In genomic region chr17:78358538-78359215, GRCh38 we compare ENCODE assay signal across 8 cellular contexts. TPM values are rescaled to one million over a fixed set of nuclear protein-coding genes. Genes with fewer than 3 reads are reported as not detected.
DNase-seq lines count a peak whose midpoint lies in the region; ATAC-seq and TF ChIP-seq lines count a peak whose summit lies in the region.

No MANE protein-coding gene starts in this region.

- TF ChIP-seq CTCF in Caco-2 (IDR thresholded peaks at IDR 0.05; ENCODE audit: insufficient read depth in 1 of 2, low read depth in 1 of 2, low read length in 1 of 2, severe bottlenecking in 1 of 2, unreplicated experiment in 1 of 2) = no peak
- no peak for TF ChIP-seq CTCF in PC-9 (conservative IDR thresholded peaks at IDR 0.05)

- H3K36me3 Mint-ChIP-seq in Caco-2 (ENCODE audit: insufficient read depth, unreplicated experiment) = peaks cover 48% of the 10 kb centered on the region
- peaks cover 49% of the 10 kb centered on the region for H3K36me3 Mint-ChIP-seq in effector memory CD8-positive, alpha-beta T cell (ENCODE audit: insufficient read depth)
- peaks cover 0 to 41% (median 12%) of the 10 kb centered on the region in 5 donors for H3K36me3 Mint-ChIP-seq in naive thymus-derived CD4-positive, alpha-beta T cell

- DNase-seq in Caco-2 (no peak), PC-9 (no peak), LoVo (ENCODE audit: low spot score) (no peak), DMS153 treated with DMSO at 0.1 percent for 48 hours (lab: John Stamatoyannopoulos, UW; ENCODE audit: unreplicated experiment) (no peak), putamen (ENCODE audit: low spot score) (no peak)
- peak in 1 of 3 experiments; percentile 18 for DNase-seq in effector memory CD8-positive, alpha-beta T cell
- DNase-seq in naive thymus-derived CD4-positive, alpha-beta T cell = peak in 6 of 9 donors; percentile 20 to 51 (median 42)

- H4K20me1 ChIP-seq in PC-9 (ENCODE audit: insufficient read depth) = peaks cover 22% of the 10 kb centered on the region

- no peaks in the 10 kb centered on the region; the same call in 1 of the 2 replicates for H3K36me3 ChIP-seq in Caco-2 (ENCODE audit: control insufficient read depth, insufficient read depth, low read length)
- no peaks in the 10 kb centered on the region; the same call in 1 of the 2 replicates for H3K36me3 ChIP-seq in PC-9 (ENCODE audit: low read depth)
- peaks cover 0 to 28% (median 20%) of the 10 kb centered on the region in 3 experiments for H3K36me3 ChIP-seq in naive thymus-derived CD4-positive, alpha-beta T cell (ENCODE audit: control insufficient read depth in 2 of 3, insufficient read depth in 3 of 3, low read length in 3 of 3)

- peaks cover 22% of the 10 kb centered on the region; the same call in 1 of the 2 replicates for H3F3A ChIP-seq in PC-9 (ENCODE audit: insufficient read depth, low read depth)

- no peak overlapping the region for H3K27ac Mint-ChIP-seq in Caco-2 (ENCODE audit: unreplicated experiment)
- peak overlapping the region; percentile 96 to 100 for H3K27ac Mint-ChIP-seq in effector memory CD8-positive, alpha-beta T cell
- H3K27ac Mint-ChIP-seq in naive thymus-derived CD4-positive, alpha-beta T cell = peak overlapping the region; percentile 89 to 99 (median 93)

- H3K9me3 Mint-ChIP-seq in Caco-2 (ENCODE audit: unreplicated experiment) = no peaks in the 10 kb centered on the region
- no peaks in the 10 kb centered on the region for H3K9me3 Mint-ChIP-seq in effector memory CD8-positive, alpha-beta T cell
- no peaks in the 10 kb centered on the region for H3K9me3 Mint-ChIP-seq in naive thymus-derived CD4-positive, alpha-beta T cell

- POLR2A ChIA-PET in Caco-2 (lab: Charles Lee) = interaction anchor here (0.9 kb wide), 1 partner anchor 63 kb away, joined by 7 read pairs; no protein-coding TSS in a partner anchor
- POLR2A ChIA-PET in PC-9 (lab: Charles Lee; ENCODE audit: unreplicated experiment) = no interaction called here
- POLR2A ChIA-PET in naive thymus-derived CD4-positive, alpha-beta T cell (lab: Charles Lee) = interaction anchor here (0.6 to 1.6 kb wide), 10 partner anchors 20 to 232 kb away, joined by 3 to 6 read pairs (median 3); partner anchors contain the start of gene PGS1

- no peaks in the 10 kb centered on the region for H3K27me3 Mint-ChIP-seq in Caco-2 (ENCODE audit: insufficient read depth, unreplicated experiment)
- no peaks in the 10 kb centered on the region for H3K27me3 Mint-ChIP-seq in effector memory CD8-positive, alpha-beta T cell
- peaks cover 0 to 2% (median 0%) of the 10 kb centered on the region in 5 donors for H3K27me3 Mint-ChIP-seq in naive thymus-derived CD4-positive, alpha-beta T cell

- H3K27me3 ChIP-seq in Caco-2 (replicated peaks; ENCODE audit: control insufficient read depth, insufficient read depth, low read length) (no peaks in the 10 kb centered on the region), PC-9 (ENCODE audit: insufficient read depth, low read depth) (no peaks in the 10 kb centered on the region)
- no peaks in the 10 kb centered on the region for H3K27me3 ChIP-seq in naive thymus-derived CD4-positive, alpha-beta T cell (ENCODE audit: control insufficient read depth in 2 of 2, insufficient read depth in 2 of 2, low read length in 2 of 2)

- ATAC-seq in effector memory CD8-positive, alpha-beta T cell (replicated peaks) = no peak
- no peak for ATAC-seq in naive thymus-derived CD4-positive, alpha-beta T cell
- no peak for ATAC-seq in GM21576 (IDR thresholded peaks at IDR 0.05; ENCODE audit: unreplicated experiment)

- H2AFZ ChIP-seq in PC-9 = no peak overlapping the region

- no peaks in the 10 kb centered on the region for H3K9me2 ChIP-seq in PC-9 (ENCODE audit: insufficient read depth)

- intact Hi-C loops in Caco-2 (cut with micrococcal nuclease; ENCODE audit: unreplicated experiment) = no loop called here
- intact Hi-C loops in PC-9 (cut with micrococcal nuclease; ENCODE audit: unreplicated experiment) = no loop called here
- intact Hi-C loops in naive thymus-derived CD4-positive, alpha-beta T cell (cut with micrococcal nuclease) = loop anchor here (5.0 kb wide), 4 partner anchors 226 to 419 kb away; partner anchors contain the start of genes TMC8 (in 2 of the 2) and TNRC6C (in 1 of the 2)

- H3K4me3 ChIP-seq in Caco-2 (ENCODE audit: low read depth, low read length) (peak overlapping the region; percentile 95), PC-9 (peak overlapping the region; percentile 69)
- H3K4me3 ChIP-seq in naive thymus-derived CD4-positive, alpha-beta T cell (ENCODE audit: low read length) = peak overlapping the region; percentile 84

- peak overlapping the region; percentile 85 for H3K4me3 Mint-ChIP-seq in Caco-2 (ENCODE audit: unreplicated experiment)
- H3K4me3 Mint-ChIP-seq in effector memory CD8-positive, alpha-beta T cell = peak overlapping the region; percentile 81 to 83
- H3K4me3 Mint-ChIP-seq in naive thymus-derived CD4-positive, alpha-beta T cell = peak overlapping the region; percentile 84 to 92 (median 90)

- H3K79me2 ChIP-seq in PC-9 (ENCODE audit: low read depth) = peaks cover 40% of the 10 kb centered on the region

- BruUV-seq in Caco-2 (replicated peaks; lab: Mats Ljungman, UMichigan) = no TSS peak
- no TSS peak for BruUV-seq in PC-9 (replicated peaks; lab: Mats Ljungman, UMichigan)

- H3K4me2 ChIP-seq in PC-9 = peak overlapping the region; percentile 86

- H3K4me1 ChIP-seq in Caco-2 (peaks cover 46% of the 10 kb centered on the region), PC-9 (replicated peaks; ENCODE audit: insufficient read depth) (peaks cover 29% of the 10 kb centered on the region)
- H3K4me1 ChIP-seq in naive thymus-derived CD4-positive, alpha-beta T cell (ENCODE audit: control insufficient read depth in 2 of 2, insufficient read depth in 2 of 2, low read length in 2 of 2) = peaks cover 45 to 47% of the 10 kb centered on the region in 2 donors

- CTCF ChIA-PET in Caco-2 (lab: Charles Lee) = interaction anchor here (0.6 to 1.5 kb wide), 2 partner anchors 63 to 234 kb away, joined by 3 to 7 read pairs; no protein-coding TSS in a partner anchor
- CTCF ChIA-PET in PC-9 (lab: Charles Lee) = no interaction called here
- CTCF ChIA-PET in naive thymus-derived CD4-positive, alpha-beta T cell (lab: Charles Lee) = interaction anchor here (0.6 to 2.0 kb wide), 10 partner anchors 13 to 107 kb away, joined by 3 to 11 read pairs (median 4); no protein-coding TSS in a partner anchor

- peaks cover 33% of the 10 kb centered on the region for H3K4me1 Mint-ChIP-seq in Caco-2 (ENCODE audit: low read depth, unreplicated experiment)
- peaks cover 42 to 43% of the 10 kb centered on the region in 2 donors for H3K4me1 Mint-ChIP-seq in effector memory CD8-positive, alpha-beta T cell (ENCODE audit: low read depth in 2 of 2)
- peaks cover 26 to 59% (median 44%) of the 10 kb centered on the region in 7 donors for H3K4me1 Mint-ChIP-seq in naive thymus-derived CD4-positive, alpha-beta T cell

- no peaks in the 10 kb centered on the region for H3K9me3 ChIP-seq in Caco-2
- H3K9me3 ChIP-seq in PC-9 (ENCODE audit: insufficient read depth, low read depth) = no peaks in the 10 kb centered on the region
- no peaks in the 10 kb centered on the region for H3K9me3 ChIP-seq in naive thymus-derived CD4-positive, alpha-beta T cell (ENCODE audit: control insufficient read depth in 2 of 3, low read length in 3 of 3)

- H3K27ac ChIP-seq in PC-9 = no peak overlapping the region
- H3K27ac ChIP-seq in naive thymus-derived CD4-positive, alpha-beta T cell (ENCODE audit: low read depth, low read length) = peak overlapping the region; percentile 99

RNA-seq across cellular contexts. Expression of gene SOCS3, which starts 1.2 kb away (rescaled TPM):
- total RNA-seq in Caco-2 (2022) (11.3 and 12.8 TPM in 2 replicates), PC-9 (2021) (20.7 and 21.7 TPM in 2 replicates)
- total RNA-seq in naive thymus-derived CD4-positive, alpha-beta T cell = 100 to 1,000 TPM in 3 of 5 experiments, 1 to 10 TPM in 2; 8.1 to 281 (median 110) TPM
- 100 to 1,000 TPM in 1 of 2 donors, 10 to 100 TPM in 1; 58.4 to 206 TPM for polyA plus RNA-seq in naive thymus-derived CD4-positive, alpha-beta T cell

RNA-seq across cellular contexts. Expression of gene PGS1, which starts 19.8 kb away (rescaled TPM):
- 54.1 and 55.2 TPM in 2 replicates for total RNA-seq in Caco-2 (2022)
- total RNA-seq in PC-9 (2021) = 37.7 and 40.2 TPM in 2 replicates
- 10 to 100 TPM; 66.6 to 84.3 (median 82.0) TPM for total RNA-seq in naive thymus-derived CD4-positive, alpha-beta T cell
- 10 to 100 TPM; 36.1 to 52.3 TPM for polyA plus RNA-seq in naive thymus-derived CD4-positive, alpha-beta T cell

Comparison
In these comparisons a context has a peak if more than half of its experiments do, and no peak if none do; other contexts are left out.
1. DNase-seq: peak in naive thymus-derived CD4-positive, alpha-beta T cell (6 of 9); none in Caco-2 (0 of 2), PC-9 (0 of 2), LoVo (single experiment), DMS153 treated with DMSO at 0.1 percent for 48 hours (single experiment) and putamen (single experiment).
2. intact Hi-C loops: an anchor here in naive thymus-derived CD4-positive, alpha-beta T cell (5.0 kb wide); none called in Caco-2 and PC-9.
3. Peak in every context shown above with its lines, with median percentiles within 50 percentile points of each other: H3K4me3 ChIP-seq and H3K4me3 Mint-ChIP-seq.